In genomic region chr5:13921573-13921972, GRCh38 we compare ENCODE assay signal across 1 cellular context.
TF ChIP-seq lines count a peak whose summit lies in the region.

No MANE protein-coding gene starts in this region.

TF ChIP-seq in IMR-90, 13 proteins besides CTCF, POLR2A, EP300 and RAD21:
- TF ChIP-seq, protein P1, sequence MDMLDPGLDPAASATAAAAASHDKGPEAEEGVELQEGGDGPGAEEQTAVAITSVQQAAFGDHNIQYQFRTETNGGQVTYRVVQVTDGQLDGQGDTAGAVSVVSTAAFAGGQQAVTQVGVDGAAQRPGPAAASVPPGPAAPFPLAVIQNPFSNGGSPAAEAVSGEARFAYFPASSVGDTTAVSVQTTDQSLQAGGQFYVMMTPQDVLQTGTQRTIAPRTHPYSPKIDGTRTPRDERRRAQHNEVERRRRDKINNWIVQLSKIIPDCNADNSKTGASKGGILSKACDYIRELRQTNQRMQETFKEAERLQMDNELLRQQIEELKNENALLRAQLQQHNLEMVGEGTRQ (IDR thresholded peaks at IDR 0.05; ENCODE audit: low read depth, low read length) = no peak
- TF ChIP-seq FOS (IDR thresholded peaks at IDR 0.05; ENCODE audit: low read depth, low read length) = no peak
